ENCODE assay signal across 2 cellular contexts in the genomic region with DNA sequence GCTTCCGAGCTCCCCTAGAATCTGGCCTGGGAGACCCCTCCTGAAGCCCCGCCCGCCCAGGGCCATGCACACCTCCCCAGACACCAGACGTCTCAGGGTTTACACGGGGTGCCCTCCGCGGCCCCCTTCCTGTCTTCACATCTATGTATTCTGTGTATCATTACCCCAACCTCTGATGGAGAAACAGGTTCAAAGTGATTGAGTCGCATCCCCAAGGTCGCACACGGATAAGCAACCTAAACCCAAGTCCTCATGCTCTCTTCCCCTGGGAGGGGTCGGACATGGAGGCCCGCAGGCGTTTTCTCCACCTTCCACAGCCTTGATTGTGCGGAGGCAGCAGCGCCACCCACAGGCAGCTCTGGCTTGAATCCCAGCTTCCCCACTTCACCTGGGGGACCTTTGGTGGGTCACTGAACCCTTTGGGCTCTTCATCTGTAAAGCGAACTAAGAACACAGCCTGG.
TF ChIP-seq lines count a peak whose summit lies in the region.

No MANE protein-coding gene starts in this region.

TF ChIP-seq in SK-N-SH, 30 proteins besides CTCF, POLR2A, EP300 and RAD21 (continued from another document):
- TF ChIP-seq, protein P1, sequence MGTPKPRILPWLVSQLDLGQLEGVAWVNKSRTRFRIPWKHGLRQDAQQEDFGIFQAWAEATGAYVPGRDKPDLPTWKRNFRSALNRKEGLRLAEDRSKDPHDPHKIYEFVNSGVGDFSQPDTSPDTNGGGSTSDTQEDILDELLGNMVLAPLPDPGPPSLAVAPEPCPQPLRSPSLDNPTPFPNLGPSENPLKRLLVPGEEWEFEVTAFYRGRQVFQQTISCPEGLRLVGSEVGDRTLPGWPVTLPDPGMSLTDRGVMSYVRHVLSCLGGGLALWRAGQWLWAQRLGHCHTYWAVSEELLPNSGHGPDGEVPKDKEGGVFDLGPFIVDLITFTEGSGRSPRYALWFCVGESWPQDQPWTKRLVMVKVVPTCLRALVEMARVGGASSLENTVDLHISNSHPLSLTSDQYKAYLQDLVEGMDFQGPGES (IDR thresholded peaks at IDR 0.05; ENCODE audit: low read depth, low read length): no peak
- TF ChIP-seq ELF1 (IDR thresholded peaks at IDR 0.05) (no peak), POLR2AphosphoS5 (IDR thresholded peaks at IDR 0.05; ENCODE audit: low read depth, low read length) (no peak), NFIC (IDR thresholded peaks at IDR 0.05; ENCODE audit: borderline replicate concordance) (no peak), GABPA (IDR thresholded peaks at IDR 0.05; ENCODE audit: low read depth) (no peak), YY1 (IDR thresholded peaks at IDR 0.05; ENCODE audit: low read depth) (no peak), RFX5 (IDR thresholded peaks at IDR 0.05; ENCODE audit: low read length) (no peak)

TF ChIP-seq in SK-N-SH treated with all-trans-retinoic acid at 6 μM for 48 hours, 23 proteins besides CTCF, POLR2A, EP300 and RAD21 (continued from another document):
- TF ChIP-seq, protein P2, sequence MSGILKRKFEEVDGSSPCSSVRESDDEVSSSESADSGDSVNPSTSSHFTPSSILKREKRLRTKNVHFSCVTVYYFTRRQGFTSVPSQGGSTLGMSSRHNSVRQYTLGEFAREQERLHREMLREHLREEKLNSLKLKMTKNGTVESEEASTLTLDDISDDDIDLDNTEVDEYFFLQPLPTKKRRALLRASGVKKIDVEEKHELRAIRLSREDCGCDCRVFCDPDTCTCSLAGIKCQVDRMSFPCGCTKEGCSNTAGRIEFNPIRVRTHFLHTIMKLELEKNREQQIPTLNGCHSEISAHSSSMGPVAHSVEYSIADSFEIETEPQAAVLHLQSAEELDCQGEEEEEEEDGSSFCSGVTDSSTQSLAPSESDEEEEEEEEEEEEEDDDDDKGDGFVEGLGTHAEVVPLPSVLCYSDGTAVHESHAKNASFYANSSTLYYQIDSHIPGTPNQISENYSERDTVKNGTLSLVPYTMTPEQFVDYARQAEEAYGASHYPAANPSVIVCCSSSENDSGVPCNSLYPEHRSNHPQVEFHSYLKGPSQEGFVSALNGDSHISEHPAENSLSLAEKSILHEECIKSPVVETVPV (CRISPR knock-in tag; IDR thresholded peaks at IDR 0.05): no peak
- TF ChIP-seq, protein P3, sequence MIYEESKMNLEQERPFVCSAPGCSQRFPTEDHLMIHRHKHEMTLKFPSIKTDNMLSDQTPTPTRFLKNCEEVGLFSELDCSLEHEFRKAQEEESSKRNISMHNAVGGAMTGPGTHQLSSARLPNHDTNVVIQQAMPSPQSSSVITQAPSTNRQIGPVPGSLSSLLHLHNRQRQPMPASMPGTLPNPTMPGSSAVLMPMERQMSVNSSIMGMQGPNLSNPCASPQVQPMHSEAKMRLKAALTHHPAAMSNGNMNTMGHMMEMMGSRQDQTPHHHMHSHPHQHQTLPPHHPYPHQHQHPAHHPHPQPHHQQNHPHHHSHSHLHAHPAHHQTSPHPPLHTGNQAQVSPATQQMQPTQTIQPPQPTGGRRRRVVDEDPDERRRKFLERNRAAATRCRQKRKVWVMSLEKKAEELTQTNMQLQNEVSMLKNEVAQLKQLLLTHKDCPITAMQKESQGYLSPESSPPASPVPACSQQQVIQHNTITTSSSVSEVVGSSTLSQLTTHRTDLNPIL (CRISPR knock-in tag; IDR thresholded peaks at IDR 0.05; ENCODE audit: low read depth): no peak
- TF ChIP-seq ISL1 (CRISPR knock-in tag; IDR thresholded peaks at IDR 0.05): no peak
- TF ChIP-seq ZNF70 (CRISPR knock-in tag; IDR thresholded peaks at IDR 0.05): no peak
- TF ChIP-seq BACH2 (CRISPR knock-in tag; IDR thresholded peaks at IDR 0.05; ENCODE audit: borderline replicate concordance): no peak
- TF ChIP-seq, protein P4, sequence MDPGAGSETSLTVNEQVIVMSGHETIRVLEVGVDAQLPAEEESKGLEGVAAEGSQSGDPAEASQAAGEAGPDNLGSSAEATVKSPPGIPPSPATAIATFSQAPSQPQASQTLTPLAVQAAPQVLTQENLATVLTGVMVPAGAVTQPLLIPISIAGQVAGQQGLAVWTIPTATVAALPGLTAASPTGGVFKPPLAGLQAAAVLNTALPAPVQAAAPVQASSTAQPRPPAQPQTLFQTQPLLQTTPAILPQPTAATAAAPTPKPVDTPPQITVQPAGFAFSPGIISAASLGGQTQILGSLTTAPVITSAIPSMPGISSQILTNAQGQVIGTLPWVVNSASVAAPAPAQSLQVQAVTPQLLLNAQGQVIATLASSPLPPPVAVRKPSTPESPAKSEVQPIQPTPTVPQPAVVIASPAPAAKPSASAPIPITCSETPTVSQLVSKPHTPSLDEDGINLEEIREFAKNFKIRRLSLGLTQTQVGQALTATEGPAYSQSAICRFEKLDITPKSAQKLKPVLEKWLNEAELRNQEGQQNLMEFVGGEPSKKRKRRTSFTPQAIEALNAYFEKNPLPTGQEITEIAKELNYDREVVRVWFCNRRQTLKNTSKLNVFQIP (CRISPR knock-in tag; IDR thresholded peaks at IDR 0.05; ENCODE audit: borderline replicate concordance, low read depth): no peak
- no peak for TF ChIP-seq ESRRG (CRISPR knock-in tag; IDR thresholded peaks at IDR 0.05)
- no peak for TF ChIP-seq OSR1 (CRISPR knock-in tag; IDR thresholded peaks at IDR 0.05)
- TF ChIP-seq ZC3H10 (CRISPR knock-in tag; IDR thresholded peaks at IDR 0.05): no peak
- no peak for TF ChIP-seq SNAI2 (CRISPR knock-in tag; IDR thresholded peaks at IDR 0.05)
TF ChIP-seq in SK-N-SH treated with all-trans-retinoic acid at 6 μM for 48 hours: peak in this region for 0.
